Comparison of ENCODE assay signal across 21 cellular contexts in genomic region chr16:46900464-46901235, GRCh38. TPM values are rescaled to one million over a fixed set of nuclear protein-coding genes. Genes with fewer than 3 reads are reported as not detected.
A peak's percentile ranks its signal among the peaks of the same experiment; 100 is the strongest.
DNase-seq lines count a peak whose midpoint lies in the region; ATAC-seq and TF ChIP-seq lines count a peak whose summit lies in the region.
"Had no signal": no experiment of that assay in that cellular context is flagged by ENCODE, and none has a peak within 500 bp of the region (broad histone marks: within the 10 kb centered on the region; RNA-seq: fewer than 3 reads in every experiment).

No MANE protein-coding gene starts in this region.

- CTCF ChIA-PET in GM10248 (lab: Yijun Ruan, JAX): interaction anchor here (1.0 to 2.6 kb wide), 13 partner anchors 8 to 238 kb away, joined by 3 to 13 read pairs (median 4); no protein-coding TSS in a partner anchor
- CTCF ChIA-PET in Calu3 (lab: Charles Lee): interaction anchor here (0.6 kb wide), 1 partner anchor 12 kb away, joined by 8 read pairs; no protein-coding TSS in a partner anchor

- no peak for ATAC-seq in Right ventricle myocardium inferior

- intact Hi-C loops in esophagus squamous epithelium (cut with DNase I): no loop called here
- intact Hi-C loops in Right ventricle myocardium inferior (cut with DNase I): no loop called here
- intact Hi-C loops in Calu3 (cut with micrococcal nuclease; ENCODE audit: unreplicated experiment): no loop called here

- H3K27me3 ChIP-seq in esophagus squamous epithelium: no peaks in the 10 kb centered on the region
- H3K27me3 ChIP-seq: BLaER1 treated with 17β-estradiol and CSF1 and Interleukin-3, amounts not matched to agents 10 nM and 100 nM; SJSA1 had no signal

- peak overlapping the region; percentile 65 for H3K27ac ChIP-seq in angular gyrus (ENCODE audit: low read depth, low read length)
- H3K27ac ChIP-seq in esophagus squamous epithelium: peak overlapping the region; percentile 65 to 92 (median 81)
- H3K27ac ChIP-seq: HL-60, PC-9, SJSA1 had no signal

- H3K4me1 Mint-ChIP-seq in Calu3 (ENCODE audit: low read depth, unreplicated experiment): peaks cover 11% of the 10 kb centered on the region
- H3K4me1 Mint-ChIP-seq: CD8-positive, alpha-beta memory T cell had no signal

- no peaks in the 10 kb centered on the region for H3K27me3 Mint-ChIP-seq in Calu3 (ENCODE audit: unreplicated experiment)
- H3K27me3 Mint-ChIP-seq: IgD-negative memory B cell had no signal

- H3K9me3 Mint-ChIP-seq in Calu3 (ENCODE audit: low read depth, unreplicated experiment): no peaks in the 10 kb centered on the region
- H3K9me3 Mint-ChIP-seq: CD8-positive, alpha-beta memory T cell; HFFc6; IgD-negative memory B cell had no signal

- H3K9me3 ChIP-seq in esophagus squamous epithelium: no peaks in the 10 kb centered on the region
- H3K9me3 ChIP-seq: BLaER1 treated with 17β-estradiol and CSF1 and Interleukin-3, amounts not matched to agents 10 nM and 100 nM; SJSA1 had no signal

- WGBS in esophagus squamous epithelium, 2 donors: 32 to 45% methylated on average over 5 to 9 of the region's 19 CpGs

- peaks cover 53% of the 10 kb centered on the region for H3K36me3 Mint-ChIP-seq in Calu3 (ENCODE audit: insufficient read depth, unreplicated experiment)
- H3K36me3 Mint-ChIP-seq: CD8-positive, alpha-beta memory T cell had no signal

- H3K4me3 Mint-ChIP-seq in Calu3 (ENCODE audit: low read depth, unreplicated experiment): no peak overlapping the region
- H3K4me3 Mint-ChIP-seq: CD8-positive, alpha-beta memory T cell; HFFc6; IgD-negative memory B cell had no signal

- peaks cover 24 to 83% (median 46%) of the 10 kb centered on the region in 3 donors for H3K4me1 ChIP-seq in esophagus squamous epithelium

- no peak overlapping the region for H3K27ac Mint-ChIP-seq in Calu3 (ENCODE audit: unreplicated experiment)
- H3K27ac Mint-ChIP-seq: HFFc6, IgD-negative memory B cell had no signal

- H3K36me3 ChIP-seq in esophagus squamous epithelium: peaks cover 4 to 57% (median 5%) of the 10 kb centered on the region in 3 donors

- BruUV-seq in Calu3 (replicated peaks; lab: Mats Ljungman, UMichigan): no TSS peak

- no peak for DNase-seq in GM10248 (ENCODE audit: extremely low spot score)
- no peak for DNase-seq in esophagus squamous epithelium (lab: John Stamatoyannopoulos, UW)
- DNase-seq in putamen (ENCODE audit: low spot score): peak; percentile 58
- no peak for DNase-seq in NCI-H1092 (lab: John Stamatoyannopoulos, UW)
- no peak for DNase-seq in NCI-H2029 (lab: John Stamatoyannopoulos, UW)
- DNase-seq in Right ventricle myocardium inferior (ENCODE audit: missing footprints): no peak
- no peak for DNase-seq in Calu3
- DNase-seq: CD8-positive, alpha-beta memory T cell; HFFc6; Kasumi-1; MM.1S; NCI-H1105; NCI-H187 treated with DMSO at 0.1 percent for 48 hours; NCI-H345; NCI-H524 treated with DMSO at 0.1 percent for 48 hours; PC-9 had no signal

- POLR2A ChIA-PET in GM10248 (lab: Yijun Ruan, JAX): no interaction called here

- TF ChIP-seq CTCF in GM10248 (IDR thresholded peaks at IDR 0.05; ENCODE audit: control extremely low read depth, extremely low read depth, low read depth, missing control alignments) (peak; percentile 4), esophagus squamous epithelium (IDR thresholded peaks at IDR 0.05) (peak in 5 of 6 experiments; percentile 11 to 45 (median 22)), Calu3 (IDR thresholded peaks at IDR 0.05; ENCODE audit: unreplicated experiment) (no peak)

- peak in 2 of 4 donors; percentile 11 to 25 for TF ChIP-seq POLR2A in esophagus squamous epithelium (IDR thresholded peaks at IDR 0.05)

- no peak overlapping the region for H3K4me3 ChIP-seq in esophagus squamous epithelium
- H3K4me3 ChIP-seq: BLaER1 treated with 17β-estradiol and CSF1 and Interleukin-3, amounts not matched to agents 10 nM and 100 nM; PC-9; SJSA1 had no signal

RNA-seq across cellular contexts. Expression of gene GPT2, which starts 16.5 kb away (rescaled TPM):
- total RNA-seq in esophagus squamous epithelium: 100 to 1,000 TPM in 1 of 4 donors, 10 to 100 TPM in 3; 43.3 to 113 (median 77.2) TPM
- total RNA-seq in Right ventricle myocardium inferior: 21.9 TPM
- total RNA-seq in Calu3 (2022): 63.2 and 68.9 TPM in 2 replicates
